Comparison of ENCODE assay signal across 27 cellular contexts in genomic region chr22:49241174-49241851, GRCh38.
"Had no signal": no experiment of that assay in that cellular context is flagged by ENCODE, and none has a peak within 500 bp of the region (broad histone marks: within the 10 kb centered on the region; RNA-seq: fewer than 3 reads in every experiment).

No MANE protein-coding gene starts in this region.

- ATAC-seq: activated CD4-positive, alpha-beta T cell treated with anti-CD3 and anti-CD28 coated beads for 36 hours; Panc1 had no signal

- H3K36me3 ChIP-seq: breast epithelium, SJCRH30, WERI-Rb-1 had no signal

- H3K4me1 ChIP-seq: breast epithelium, SJCRH30 had no signal

- H3K27ac ChIP-seq: breast epithelium, KMS-11, SJCRH30, WERI-Rb-1 had no signal

- DNase-seq: activated CD4-positive, alpha-beta memory T cell treated with anti-CD3 and anti-CD28 coated beads, Interleukin-2, amount 10 ng/mL, durations not matched to agents 7 days and 5 days; activated CD4-positive, alpha-beta T cell treated with anti-CD3 and anti-CD28 coated beads for 36 hours; activated CD4-positive, alpha-beta T cell treated with anti-CD3 and anti-CD28 coated beads, Interleukin-2, amount 50 U/mL, for 1 hour; activated CD8-positive, alpha-beta memory T cell treated with anti-CD3 and anti-CD28 coated beads, Interleukin-2, amount 50 U/mL, for 4 hours; activated effector memory CD4-positive, alpha-beta T cell treated with Interleukin-2 at 50 U/mL for 16 hours; activated naive CD4-positive, alpha-beta T cell; activated T-cell treated with anti-CD3 and anti-CD28 coated beads, Interleukin-2, amount 50 U/mL, for 1 hour; NCI-H1092 treated with DMSO at 0.1 percent for 48 hours; NCI-H1417 treated with DMSO at 0.1 percent for 48 hours; NCI-H1694; NCI-H2029; NCI-H2107; NCI-H2171 treated with DMSO at 0.1 percent for 48 hours; NCI-H345; NCI-H510A; NCI-H526 treated with DMSO at 0.1 percent for 48 hours; NK-92 treated with Interleukin-12 subunit alpha and Interleukin-12 subunit beta, amount 100 ng/mL, for 24 hours; OCI-M1; Right ventricle myocardium superior; RPMI8226; SJCRH30; SK-N-SH; T-helper 1 cell; WERI-Rb-1 had no signal

- H3K9me3 ChIP-seq: breast epithelium, SJCRH30, SK-N-SH had no signal

- H3K4me3 ChIP-seq: breast epithelium, SJCRH30 had no signal
